In genomic region chr4:53788011-53788410, GRCh38 we compare ENCODE assay signal across 17 cellular contexts.
"Had no signal": no experiment of that assay in that cellular context is flagged by ENCODE, and none has a peak within 500 bp of the region (broad histone marks: within the 10 kb centered on the region; RNA-seq: fewer than 3 reads in every experiment).

No MANE protein-coding gene starts in this region.

- H3K27ac ChIP-seq: thyroid gland had no signal

- H3K27me3 ChIP-seq: thyroid gland had no signal

- H3K4me1 ChIP-seq: lower lobe of right lung, thyroid gland had no signal

- ATAC-seq: left cardiac atrium; lower lobe of right lung; naive thymus-derived CD4-positive, alpha-beta T cell; right cardiac atrium had no signal

- H3K9me3 ChIP-seq: lower lobe of right lung, thyroid gland had no signal

- H3K36me3 ChIP-seq: lower lobe of right lung, thyroid gland had no signal

- H3K4me3 ChIP-seq: lower lobe of right lung, smooth muscle cell, thyroid gland had no signal

- DNase-seq: activated CD4-positive, alpha-beta memory T cell treated with anti-CD3 and anti-CD28 coated beads for 36 hours; activated CD4-positive, alpha-beta T cell treated with anti-CD3 and anti-CD28 coated beads for 1 hour; activated naive CD8-positive, alpha-beta T cell treated with anti-CD3 and anti-CD28 coated beads, Interleukin-2, amount 10 ng/mL, durations not matched to agents 7 days and 5 days; anterior cingulate cortex; cerebellar nuclear complex; endodermal cell; erythroblast; immature natural killer cell; left cardiac atrium; lower lobe of right lung; midbrain; naive thymus-derived CD4-positive, alpha-beta T cell; posterior cingulate gyrus; right cardiac atrium; T-helper 9 cell; thyroid gland had no signal
